ENCODE assay signal across 9 cellular contexts in the genomic region with DNA sequence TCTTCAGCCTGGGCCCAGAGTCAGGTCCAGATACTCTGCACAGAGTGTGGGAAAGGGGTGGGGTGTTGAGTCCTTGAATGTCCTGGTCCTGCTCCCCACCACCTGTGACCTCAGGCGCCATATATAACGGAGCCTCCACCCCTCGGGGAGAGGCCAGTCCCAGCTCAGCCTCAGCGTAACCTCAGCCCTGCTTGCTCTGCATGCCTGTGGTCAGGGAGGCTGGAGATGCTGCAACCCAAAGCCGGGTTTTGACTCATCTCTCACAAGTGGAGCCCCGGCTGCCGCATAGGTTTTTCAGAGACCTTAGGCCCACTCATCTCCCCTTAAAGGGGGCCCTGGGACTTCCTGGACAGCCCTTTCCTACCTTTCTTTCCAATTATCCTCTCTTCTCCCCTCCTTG. TPM values are rescaled to one million over a fixed set of nuclear protein-coding genes. Genes with fewer than 3 reads are reported as not detected.
DNase-seq lines count a peak whose midpoint lies in the region; ATAC-seq and TF ChIP-seq lines count a peak whose summit lies in the region.
"Had no signal": no experiment of that assay in that cellular context is flagged by ENCODE, and none has a peak within 500 bp of the region (broad histone marks: within the 10 kb centered on the region; RNA-seq: fewer than 3 reads in every experiment).

No MANE protein-coding gene starts in this region.

- peak overlapping the region; percentile 58 for H2AFZ ChIP-seq in ACC112 (ENCODE audit: low read length, unreplicated experiment)

- H3K4me3 ChIP-seq in ACC112 (ENCODE audit: low read depth, low read length), result 0 out of 2 replicates have a peak overlapping the region, but pooled peaks have one; percentile 27
- H3K4me3 ChIP-seq in cardiac fibroblast (replicated peaks in 1 of 2; ENCODE audit: low read depth in 2 of 2, low read length in 2 of 2), result no peak overlapping the region
- no peak overlapping the region for H3K4me3 ChIP-seq in BE2C (ENCODE audit: low read depth, low read length)

- peaks cover 16% of the 10 kb centered on the region for H3K36me3 Mint-ChIP-seq in T-cell

- peak; percentile 71 for TF ChIP-seq POLR2A in GM19099 (IDR thresholded peaks at IDR 0.05; ENCODE audit: extremely low read depth, insufficient read length, low read depth)

- H3K79me2 ChIP-seq in ACC112 (ENCODE audit: control insufficient read depth, insufficient read depth, low read length, unreplicated experiment), result no peaks in the 10 kb centered on the region

- no peaks in the 10 kb centered on the region for H3K9me3 Mint-ChIP-seq in T-cell

- H3K36me3 ChIP-seq in ACC112 (ENCODE audit: insufficient read depth, low read length) (peaks cover 4% of the 10 kb centered on the region; the same call in 1 of the 2 replicates), BE2C (no peaks in the 10 kb centered on the region)

- H3K4me3 Mint-ChIP-seq in T-cell, result peak overlapping the region; percentile 78 to 88 (median 83)

- peaks cover 84 to 88% (median 87%) of the 10 kb centered on the region in 3 donors for H3K4me1 Mint-ChIP-seq in T-cell

- ATAC-seq in HG03139 (IDR thresholded peaks at IDR 0.05; ENCODE audit: unreplicated experiment) (peak; percentile 49), T-cell (replicated peaks in 1 of 4) (peak; percentile 42 to 61 (median 53))

- POLR2A ChIA-PET in T-cell (lab: Charles Lee), result no interaction called here

- peak overlapping the region; percentile 87 to 91 for H3K27ac Mint-ChIP-seq in T-cell

- H3K27me3 Mint-ChIP-seq in T-cell, result no peaks in the 10 kb centered on the region

- CTCF ChIA-PET in T-cell (lab: Charles Lee), result no interaction called here

- DNase-seq in T-cell (peak in 14 of 34 experiments; percentile 23 to 62 (median 35)), cardiac fibroblast (ENCODE audit: low read depth in 2 of 2) (peak; percentile 82 to 88), BE2C (no peak), COLO668 (lab: John Stamatoyannopoulos, UW; ENCODE audit: unreplicated experiment) (no peak)
- DNase-seq in stimulated activated CD4-positive, alpha-beta T cell treated with anti-CD3 and anti-CD28 coated beads, Interleukin-12 subunit alpha, Interleukin-12 subunit beta, amount 100 ng/mL, for 4 hours, result peak; percentile 45
- DNase-seq: DND-41 had no signal

- H3K4me1 ChIP-seq in ACC112 (ENCODE audit: control insufficient read depth, insufficient read depth, low read length, unreplicated experiment), result peaks cover 19% of the 10 kb centered on the region
- no peaks in the 10 kb centered on the region for H3K4me1 ChIP-seq in BE2C

- TF ChIP-seq CTCF in cardiac fibroblast (IDR thresholded peaks at IDR 0.05; ENCODE audit: low read depth, low read length) (no peak), BE2C (IDR thresholded peaks at IDR 0.05; ENCODE audit: low read depth, low read length) (no peak)

- H3K27ac ChIP-seq in ACC112 (ENCODE audit: low read depth, low read length), result peak overlapping the region; percentile 73

- no peaks in the 10 kb centered on the region for H3K9me3 ChIP-seq in BE2C

- H3K27me3 ChIP-seq in ACC112 (ENCODE audit: insufficient read depth, low read length), result no peaks in the 10 kb centered on the region
- no peaks in the 10 kb centered on the region for H3K27me3 ChIP-seq in BE2C

RNA-seq across cellular contexts. Expression of gene ITGB7, which starts 1.3 kb away (rescaled TPM):
- total RNA-seq in T-cell, result 100 to 1,000 TPM; 247 to 590 (median 469) TPM
- not detected for polyA plus RNA-seq in BE2C (2012; ENCODE audit: insufficient read depth, insufficient read length, low read depth)

RNA-seq across cellular contexts. Expression of gene CSAD, which starts 25.0 kb away (rescaled TPM):
- total RNA-seq in T-cell, result 10 to 100 TPM; 48.6 to 69.6 (median 62.3) TPM
- 12.2 TPM for polyA plus RNA-seq in BE2C (2012; ENCODE audit: insufficient read depth, insufficient read length, low read depth)

RNA-seq across cellular contexts. Expression of gene ZNF740, which starts 25.2 kb away (rescaled TPM):
- 10 to 100 TPM; 36.4 to 94.2 (median 83.9) TPM for total RNA-seq in T-cell
- 35.0 TPM for polyA plus RNA-seq in BE2C (2012; ENCODE audit: insufficient read depth, insufficient read length, low read depth)

RNA-seq across cellular contexts. Expression of gene RARG, which starts 26.3 kb away (rescaled TPM):
- 10 to 100 TPM; 20.3 to 91.3 (median 74.2) TPM for total RNA-seq in T-cell
- 20.2 TPM for polyA plus RNA-seq in BE2C (2012; ENCODE audit: insufficient read depth, insufficient read length, low read depth)

Comparison
In these comparisons a context has a peak if more than half of its experiments do, and no peak if none do; other contexts are left out.
1. DNase-seq: peak in cardiac fibroblast (2 of 2) and stimulated activated CD4-positive, alpha-beta T cell treated with anti-CD3 and anti-CD28 coated beads, Interleukin-12 subunit alpha, Interleukin-12 subunit beta, amount 100 ng/mL, for 4 hours (single experiment); none in BE2C (single experiment) and COLO668 (single experiment).